9 cellular contexts compared by ENCODE assay signal in the genomic region with DNA sequence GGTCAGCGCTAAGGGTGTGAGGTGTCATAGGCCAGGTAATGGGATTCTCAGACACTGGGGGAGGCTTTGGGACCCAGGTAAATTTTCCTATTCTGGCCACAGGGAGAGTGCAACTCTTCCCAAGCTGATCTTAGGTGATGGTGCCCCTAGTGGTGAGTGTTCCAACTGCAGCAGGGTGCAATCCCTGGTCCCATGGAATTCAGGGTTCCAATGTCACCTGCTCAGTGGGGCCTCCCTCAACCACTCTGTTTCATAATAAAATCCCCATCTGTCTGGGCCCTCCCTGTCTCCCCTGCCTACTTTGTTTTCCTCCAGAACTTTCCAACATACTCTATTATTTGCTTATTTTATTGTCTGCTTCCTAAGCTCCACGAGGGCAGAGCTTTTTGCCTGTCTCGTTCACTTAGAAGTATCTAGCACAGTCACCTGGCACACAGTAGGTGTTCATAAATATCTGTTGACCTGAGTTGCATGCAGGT. TPM values are rescaled to one million over a fixed set of nuclear protein-coding genes. Genes with fewer than 3 reads are reported as not detected.
DNase-seq lines count a peak whose midpoint lies in the region; ATAC-seq, FAIRE-seq and TF ChIP-seq lines count a peak whose summit lies in the region.
"Had no signal": no experiment of that assay in that cellular context is flagged by ENCODE, and none has a peak within 500 bp of the region (broad histone marks: within the 10 kb centered on the region; RNA-seq: fewer than 3 reads in every experiment).

No MANE protein-coding gene starts in this region.

- H3K4me1 Mint-ChIP-seq in CD8-positive, alpha-beta T cell (ENCODE audit: low read depth) = peaks cover 9% of the 10 kb centered on the region

- peak; percentile 90 for TF ChIP-seq CTCF in CD8-positive, alpha-beta T cell (IDR thresholded peaks at IDR 0.05)
- TF ChIP-seq CTCF in breast epithelium (IDR thresholded peaks at IDR 0.05) = peak; percentile 48 to 73 (median 72)
- TF ChIP-seq CTCF in HepG2 (CRISPR knock-in tag; IDR thresholded peaks at IDR 0.05) = peak; percentile 77

- no peak for TF ChIP-seq RAD21 in HepG2 (CRISPR knock-in tag; IDR thresholded peaks at IDR 0.05)

- ATAC-seq in CD8-positive, alpha-beta T cell = no peak
- ATAC-seq in HepG2 (peak; percentile 69), HG02798 (IDR thresholded peaks at IDR 0.05; ENCODE audit: poor library complexity, unreplicated experiment) (no peak), GM19351 (IDR thresholded peaks at IDR 0.05; ENCODE audit: unreplicated experiment) (no peak)

- intact Hi-C loops in CD8-positive, alpha-beta T cell (cut with DNase I, micrococcal nuclease) = no loop called here
- intact Hi-C loops in breast epithelium (cut with DNase I; ENCODE audit: low total_unique reads) = no loop called here
- intact Hi-C loops in HepG2 (cut with micrococcal nuclease; ENCODE audit: unreplicated experiment) = no loop called here

- POLR2A ChIA-PET in CD8-positive, alpha-beta T cell (lab: Charles Lee) = no interaction called here
- POLR2A ChIA-PET in HepG2 (lab: Yijun Ruan, JAX) = no interaction called here

- H3K9me3 ChIP-seq in CD8-positive, alpha-beta T cell (ENCODE audit: low read length) = no peaks in the 10 kb centered on the region
- H3K9me3 ChIP-seq in HAP-1 (no peaks in the 10 kb centered on the region), breast epithelium (no peaks in the 10 kb centered on the region), HepG2 (ENCODE audit: low read length) (no peaks in the 10 kb centered on the region)

- no peak overlapping the region for H3K4me3 Mint-ChIP-seq in CD8-positive, alpha-beta T cell

- TF ChIP-seq EP300 in HepG2 (IDR thresholded peaks at IDR 0.05; ENCODE audit: low read depth in 2 of 2, low read length in 2 of 2) (no peak), HepG2 (CRISPR knock-in tag; IDR thresholded peaks at IDR 0.05; ENCODE audit: borderline replicate concordance) (no peak)

- FAIRE-seq in HepG2 (lab: Jason Lieb, UNC) = peak; percentile 59

- H3K79me2 ChIP-seq in HepG2 (ENCODE audit: insufficient read depth, low read length) = no peaks in the 10 kb centered on the region

- H3K27me3 ChIP-seq in CD8-positive, alpha-beta T cell (ENCODE audit: insufficient read depth, low read length) = no peaks in the 10 kb centered on the region
- no peaks in the 10 kb centered on the region; the same call in 1 of the 2 replicates for H3K27me3 ChIP-seq in HAP-1 (ENCODE audit: low read depth)
- no peaks in the 10 kb centered on the region for H3K27me3 ChIP-seq in breast epithelium
- peaks cover 0 to 22% of the 10 kb centered on the region in 2 experiments; a peak in 2 of 5 replicates for H3K27me3 ChIP-seq in HepG2 (ENCODE audit: control insufficient read depth in 1 of 2, insufficient read depth in 2 of 2, low read length in 2 of 2)

- H3K36me3 ChIP-seq in CD8-positive, alpha-beta T cell (ENCODE audit: insufficient read depth, low read length) = no peaks in the 10 kb centered on the region
- H3K36me3 ChIP-seq in HAP-1 (replicated peaks) (no peaks in the 10 kb centered on the region), breast epithelium (no peaks in the 10 kb centered on the region), HepG2 (replicated peaks in 1 of 2; ENCODE audit: control insufficient read depth in 1 of 2, insufficient read depth in 2 of 2, low read length in 2 of 2) (no peaks in the 10 kb centered on the region)

- peak; percentile 30 to 67 (median 48) for DNase-seq in CD8-positive, alpha-beta T cell
- DNase-seq in HAP-1 (ENCODE audit: low spot score in 2 of 2) (peak; percentile 46 to 85), T-helper 9 cell (peak; percentile 64), breast epithelium (ENCODE audit: low spot score in 2 of 2) (no peak), HepG2 (ENCODE audit: low spot score) (peak; percentile 46)
- peak; percentile 33 for DNase-seq in stimulated activated CD8-positive, alpha-beta memory T cell treated with anti-CD3 and anti-CD28 coated beads, Interleukin-12 subunit alpha, Interleukin-12 subunit beta, amount 100 ng/mL, for 1 hour (ENCODE audit: low read depth)

- TF ChIP-seq POLR2A in breast epithelium (IDR thresholded peaks at IDR 0.05) (no peak), HepG2 (IDR thresholded peaks at IDR 0.05; ENCODE audit: insufficient read depth in 1 of 2, low read depth in 2 of 2, low read length in 2 of 2) (no peak)

- H3K27ac Mint-ChIP-seq in CD8-positive, alpha-beta T cell = no peak overlapping the region

- WGBS in HepG2 (ENCODE audit: low lambda C conversion rate) = 66% methylated on average over 3 of the region's 3 CpGs

- H4K20me1 ChIP-seq in HepG2 (ENCODE audit: insufficient read depth, low read length) = no peaks in the 10 kb centered on the region

- H3K4me2 ChIP-seq in HepG2 (ENCODE audit: low read depth, low read length) = no peak overlapping the region

- in situ Hi-C loops in HAP-1 (cut with MboI; ENCODE audit: low sequenced_read_pairs) (no loop called here), HepG2 (cut with HindIII; ENCODE audit: extremely low pct_ligation_motif_present, low pct_unique_long_range_greater_than_20kb) (no loop called here)

- no peaks in the 10 kb centered on the region for H3K9me3 Mint-ChIP-seq in CD8-positive, alpha-beta T cell

- H2AFZ ChIP-seq in HepG2 (ENCODE audit: low read length) = no peak overlapping the region

- CTCF ChIA-PET in CD8-positive, alpha-beta T cell (lab: Charles Lee) = interaction anchor here (0.7 to 2.9 kb wide), 17 partner anchors 10 to 1234 kb away, joined by 3 to 21 read pairs (median 5); no protein-coding TSS in a partner anchor
- CTCF ChIA-PET in HepG2 (lab: Yijun Ruan, JAX; ENCODE audit: low intra/inter-chr PET ratio, low total read pairs) = interaction anchor here (1.2 kb wide), 1 partner anchor 34 kb away, joined by 3 read pairs; no protein-coding TSS in a partner anchor

- no TSS peak for BruUV-seq in HepG2 (replicated peaks; lab: Mats Ljungman, UMichigan)

- no peak overlapping the region for H3K9ac ChIP-seq in HepG2 (ENCODE audit: insufficient read depth, low read depth, low read length)

- H3K4me1 ChIP-seq in CD8-positive, alpha-beta T cell (ENCODE audit: insufficient read depth, low read length) = peaks cover 4% of the 10 kb centered on the region
- H3K4me1 ChIP-seq in HAP-1 = no peaks in the 10 kb centered on the region
- no peaks in the 10 kb centered on the region for H3K4me1 ChIP-seq in breast epithelium
- H3K4me1 ChIP-seq in HepG2 (ENCODE audit: insufficient read depth, low read length) = peaks cover 13% of the 10 kb centered on the region

- no peak overlapping the region for H3K4me3 ChIP-seq in CD8-positive, alpha-beta T cell (ENCODE audit: low read depth, low read length)
- H3K4me3 ChIP-seq in HAP-1 (no peak overlapping the region), breast epithelium (no peak overlapping the region), HepG2 (replicated peaks in 1 of 3; ENCODE audit: insufficient read depth in 1 of 3, low read depth in 2 of 3, low read length in 3 of 3) (no peak overlapping the region)

- H3K27me3 Mint-ChIP-seq in CD8-positive, alpha-beta T cell (ENCODE audit: low read depth) = no peaks in the 10 kb centered on the region

- H3K27ac ChIP-seq in CD8-positive, alpha-beta T cell (ENCODE audit: low read depth, low read length) = no peak overlapping the region
- H3K27ac ChIP-seq in breast epithelium = no peak overlapping the region
- no peak overlapping the region for H3K27ac ChIP-seq in HepG2 (ENCODE audit: extremely low read length, insufficient read depth, low read length)

- no peaks in the 10 kb centered on the region for H3K36me3 Mint-ChIP-seq in CD8-positive, alpha-beta T cell

RNA-seq across cellular contexts. Expression of gene SGSM1, which starts 2.9 kb away (rescaled TPM):
- total RNA-seq in CD8-positive, alpha-beta T cell = 1 to 10 TPM in 1 of 2 experiments, under 1 TPM in 1; 0.84 to 1.7 TPM
- total RNA-seq in breast epithelium = 1 to 10 TPM in 2 of 3 donors, under 1 TPM in 1; 0.16 to 2.9 (median 1.9) TPM
- not detected in 2 replicates for total RNA-seq in HepG2 (2016; rRNA removed; fragmentation: Illumina TruSeq; extraction: Trizol)
- not detected in 2 replicates for total RNA-seq in HepG2 (2016; cell fraction: cytosol; rRNA removed; fragmentation: Illumina TruSeq; extraction: Trizol; ENCODE audit: low read depth)
- total RNA-seq in HepG2 (2016; cell fraction: insoluble cytoplasmic fraction; rRNA removed; fragmentation: Illumina TruSeq; extraction: Trizol) = not detected in 2 replicates
- not detected in 2 replicates for total RNA-seq in HepG2 (2016; cell fraction: membrane; rRNA removed; fragmentation: Illumina TruSeq; extraction: Trizol)
- not detected in 2 replicates for total RNA-seq in HepG2 (2016; cell fraction: nucleus; rRNA removed; fragmentation: Illumina TruSeq; extraction: Trizol)
- polyA plus RNA-seq in HepG2 (2011; rRNA removed) = 0.07 and 0.09 TPM in 2 replicates
- polyA plus RNA-seq in HepG2 (2011; cell fraction: cytosol; rRNA removed) = 0.05 and 0.07 TPM in 2 replicates
- polyA plus RNA-seq in HepG2 (2011; cell fraction: nucleus; rRNA removed) = 0.06 and 0.16 TPM in 2 replicates
- polyA plus RNA-seq in HepG2 (2012) = 0.04 and 0.08 TPM in 2 replicates
- polyA plus RNA-seq in HepG2 (2016; cell fraction: cytosol; fragmentation: Illumina TruSeq; extraction: Trizol; ENCODE audit: low read depth) = not detected in 2 replicates
- not detected in 2 replicates for polyA plus RNA-seq in HepG2 (2016; cell fraction: insoluble cytoplasmic fraction; fragmentation: Illumina TruSeq; extraction: Trizol; ENCODE audit: low read depth)
- polyA plus RNA-seq in HepG2 (2016; cell fraction: membrane; fragmentation: Illumina TruSeq; extraction: Trizol; ENCODE audit: low read depth) = not detected in 2 replicates
- not detected in 2 replicates for polyA plus RNA-seq in HepG2 (2016; cell fraction: nucleus; fragmentation: Illumina TruSeq; extraction: Trizol; ENCODE audit: insufficient read depth, low read depth)
- polyA minus RNA-seq in HepG2 (2011; rRNA and poly(A)+ RNA removed; ENCODE audit: low replicate concordance) = 0.16 and 0.21 TPM in 2 replicates
- polyA minus RNA-seq in HepG2 (2011; cell fraction: cytosol; rRNA and poly(A)+ RNA removed) = not detected in 2 replicates
- 0.25 and 0.26 TPM in 2 replicates for polyA minus RNA-seq in HepG2 (2011; cell fraction: nucleus; rRNA and poly(A)+ RNA removed)

RNA-seq across cellular contexts. Expression of gene PIWIL3, which starts 28.6 kb away (rescaled TPM):
- not detected for total RNA-seq in CD8-positive, alpha-beta T cell
- total RNA-seq in breast epithelium (not detected), HepG2 (2016; rRNA removed; fragmentation: Illumina TruSeq; extraction: Trizol) (0.08 TPM in 1 of 2 replicates, not detected in the other)
- total RNA-seq in HepG2 (2016; cell fraction: cytosol; rRNA removed; fragmentation: Illumina TruSeq; extraction: Trizol; ENCODE audit: low read depth) = not detected in 2 replicates
- total RNA-seq in HepG2 (2016; cell fraction: insoluble cytoplasmic fraction; rRNA removed; fragmentation: Illumina TruSeq; extraction: Trizol) = not detected in 2 replicates
- not detected in 2 replicates for total RNA-seq in HepG2 (2016; cell fraction: membrane; rRNA removed; fragmentation: Illumina TruSeq; extraction: Trizol)
- not detected in 2 replicates for total RNA-seq in HepG2 (2016; cell fraction: nucleus; rRNA removed; fragmentation: Illumina TruSeq; extraction: Trizol)
- not detected in 2 replicates for polyA plus RNA-seq in HepG2 (2011; rRNA removed)
- polyA plus RNA-seq in HepG2 (2011; cell fraction: cytosol; rRNA removed) = not detected in 2 replicates
- polyA plus RNA-seq in HepG2 (2011; cell fraction: nucleus; rRNA removed) = not detected in 2 replicates
- polyA plus RNA-seq in HepG2 (2012) = not detected in 2 replicates
- polyA plus RNA-seq in HepG2 (2016; cell fraction: cytosol; fragmentation: Illumina TruSeq; extraction: Trizol; ENCODE audit: low read depth) = not detected in 2 replicates
- not detected in 2 replicates for polyA plus RNA-seq in HepG2 (2016; cell fraction: insoluble cytoplasmic fraction; fragmentation: Illumina TruSeq; extraction: Trizol; ENCODE audit: low read depth)
- polyA plus RNA-seq in HepG2 (2016; cell fraction: membrane; fragmentation: Illumina TruSeq; extraction: Trizol; ENCODE audit: low read depth) = not detected in 2 replicates
- not detected in 2 replicates for polyA plus RNA-seq in HepG2 (2016; cell fraction: nucleus; fragmentation: Illumina TruSeq; extraction: Trizol; ENCODE audit: insufficient read depth, low read depth)
- polyA minus RNA-seq in HepG2 (2011; rRNA and poly(A)+ RNA removed; ENCODE audit: low replicate concordance) = 0.23 TPM in 1 of 2 replicates, not detected in the other
- polyA minus RNA-seq in HepG2 (2011; cell fraction: cytosol; rRNA and poly(A)+ RNA removed) = not detected in 2 replicates
- polyA minus RNA-seq in HepG2 (2011; cell fraction: nucleus; rRNA and poly(A)+ RNA removed) = not detected in 2 replicates
- total RNA-seq: T-helper 1 cell treated with Interleukin-12 subunit alpha and Interleukin-12 subunit beta and Interleukin-4 antibody, amounts not matched to agents 30 ng/mL and 1 ng/mL, for 36 hours had no signal

Comparison
In these comparisons a context has a peak if more than half of its experiments do, and no peak if none do; other contexts are left out.
1. DNase-seq: peak in CD8-positive, alpha-beta T cell (7 of 7), HAP-1 (2 of 2), T-helper 9 cell (single experiment), HepG2 (single experiment) and stimulated activated CD8-positive, alpha-beta memory T cell treated with anti-CD3 and anti-CD28 coated beads, Interleukin-12 subunit alpha, Interleukin-12 subunit beta, amount 100 ng/mL, for 1 hour (single experiment); none in breast epithelium (0 of 2).
2. Peak in every context shown above with its lines, with median percentiles within 50 percentile points of each other: CTCF ChIP-seq.